ENCODE assay signal across 16 cellular contexts in genomic region chr2:176160251-176161040, GRCh38. TPM values are rescaled to one million over a fixed set of nuclear protein-coding genes. Genes with fewer than 3 reads are reported as not detected.
A peak's percentile ranks its signal among the peaks of the same experiment; 100 is the strongest.
DNase-seq lines count a peak whose midpoint lies in the region; ATAC-seq, FAIRE-seq and TF ChIP-seq lines count a peak whose summit lies in the region.
"Had no signal": no experiment of that assay in that cellular context is flagged by ENCODE, and none has a peak within 500 bp of the region (broad histone marks: within the 10 kb centered on the region; RNA-seq: fewer than 3 reads in every experiment).

No MANE protein-coding gene starts in this region.

- H3K9me3 ChIP-seq in IMR-90 (ENCODE audit: control insufficient read depth, insufficient read depth, low read length): peaks cover 21% of the 10 kb centered on the region
- no peaks in the 10 kb centered on the region for H3K9me3 ChIP-seq in K562 (replicated peaks; ENCODE audit: control insufficient read depth, insufficient read depth, low read depth, low read length)

- peak overlapping the region; percentile 37 for H2AFZ ChIP-seq in IMR-90 (replicated peaks; ENCODE audit: low read length, poor library complexity)
- H2AFZ ChIP-seq in K562 (ENCODE audit: low read depth, low read length): no peak overlapping the region

- no peak overlapping the region for H2BK5ac ChIP-seq in IMR-90 (ENCODE audit: low read depth, low read length, poor library complexity, severe bottlenecking)

- no peak overlapping the region for H3K9ac ChIP-seq in IMR-90 (ENCODE audit: low read depth, low read length)
- no peak overlapping the region for H3K9ac ChIP-seq in K562 (ENCODE audit: insufficient read depth in 1 of 2, low read depth in 2 of 2, low read length in 2 of 2)

- H3K27ac ChIP-seq in IMR-90 (ENCODE audit: insufficient read depth, low read length) (no peak overlapping the region), K562 (ENCODE audit: extremely low read depth, low read depth, low read length) (no peak overlapping the region)

- no peak overlapping the region for H3K14ac ChIP-seq in IMR-90 (replicated peaks; ENCODE audit: low read depth, low read length)

- H3K79me2 ChIP-seq in K562 (ENCODE audit: control insufficient read depth, insufficient read depth, low read length): no peaks in the 10 kb centered on the region

- intact Hi-C loops in IMR-90 (cut with micrococcal nuclease): no loop called here
- intact Hi-C loops in K562 (cut with micrococcal nuclease): no loop called here
- intact Hi-C loops in Calu3 (cut with micrococcal nuclease; ENCODE audit: unreplicated experiment): no loop called here

- FAIRE-seq in K562 (lab: Jason Lieb, UNC): no peak
- FAIRE-seq: bronchial epithelial cell, GM12892 had no signal

- H3K4me1 ChIP-seq in IMR-90 (ENCODE audit: control insufficient read depth, insufficient read depth, low read length) (no peaks in the 10 kb centered on the region), K562 (replicated peaks in 1 of 2; ENCODE audit: control insufficient read depth in 2 of 2, insufficient read depth in 2 of 2, low read length in 2 of 2) (peaks cover 0 to 29% of the 10 kb centered on the region in 2 experiments; a peak in 3 of 5 replicates)

- TF ChIP-seq RAD21 in IMR-90 (IDR thresholded peaks at IDR 0.05; ENCODE audit: low read length) (no peak), K562 (CRISPR knock-in tag; conservative IDR thresholded peaks at IDR 0.05 in 1 of 2, IDR thresholded peaks at IDR 0.05 in 1 of 2) (no peak)

- H3K4me3 ChIP-seq in IMR-90 (ENCODE audit: insufficient read depth, low read depth, low read length) (no peak overlapping the region), K562 (no peak overlapping the region)

- DNase-seq in IMR-90: no peak
- no peak for DNase-seq in K562 (ENCODE audit: extremely low read depth in 1 of 4, low spot score in 3 of 4)
- DNase-seq in mesenteric fat pad (ENCODE audit: low spot score): peak; percentile 77
- DNase-seq in stimulated activated naive B cell treated with anti-CD40 and anti-IgM and Interleukin-4, amounts not matched to agents 10 μg/mL and 1 μg/mL and 100 μg/mL, for 72 hours: no peak
- no peak for DNase-seq in Calu3
- DNase-seq: activated effector memory CD4-positive, alpha-beta T cell treated with anti-CD3 and anti-CD28 coated beads, Interleukin-2, amount 50 U/mL, for 16 hours; left cardiac atrium; natural killer cell; NCI-H2029; NK-92 treated with Interleukin-12 subunit alpha and Interleukin-12 subunit beta, amount 100 ng/mL, for 24 hours; SIG-M5; stimulated activated CD4-positive, alpha-beta T cell treated with anti-CD3 and anti-CD28 coated beads, Interleukin-15, amount 100 ng/mL, for 24 hours had no signal

- H4K20me1 ChIP-seq in IMR-90 (ENCODE audit: insufficient read depth, low read length) (no peaks in the 10 kb centered on the region), K562 (replicated peaks; ENCODE audit: control insufficient read depth, insufficient read depth, low read length) (peaks cover 8% of the 10 kb centered on the region)

- no peak overlapping the region for H3K4me3 Mint-ChIP-seq in stimulated activated naive B cell treated with anti-CD40 and anti-IgM and Interleukin-4, amounts not matched to agents 10 μg/mL and 1 μg/mL and 100 μg/mL, for 72 hours
- no peak overlapping the region for H3K4me3 Mint-ChIP-seq in Calu3 (ENCODE audit: low read depth, unreplicated experiment)
- H3K4me3 Mint-ChIP-seq: natural killer cell had no signal

- no peak for TF ChIP-seq POLR2A in IMR-90 (IDR thresholded peaks at IDR 0.05; ENCODE audit: low read depth, low read length)
- TF ChIP-seq POLR2A in K562 (conservative IDR thresholded peaks at IDR 0.05): no peak

- no peak for TF ChIP-seq EP300 in K562 (IDR thresholded peaks at IDR 0.05; ENCODE audit: low read length)

- H3K56ac ChIP-seq in IMR-90 (ENCODE audit: extremely low read depth, insufficient read depth, low read length): no peak overlapping the region

- no peak overlapping the region for H3K4me2 ChIP-seq in IMR-90 (ENCODE audit: low read depth, low read length)
- H3K4me2 ChIP-seq in K562 (ENCODE audit: insufficient read depth, low read length): no peak overlapping the region

- ATAC-seq in IMR-90 (ENCODE audit: low read depth) (no peak), K562 (no peak), HG02571 (IDR thresholded peaks at IDR 0.05; ENCODE audit: unreplicated experiment) (no peak), HG03025 (IDR thresholded peaks at IDR 0.05; ENCODE audit: low FRiP score, unreplicated experiment) (no peak)
- ATAC-seq in stimulated activated naive B cell treated with anti-CD40 and anti-IgM and Interleukin-4, amounts not matched to agents 10 μg/mL and 1 μg/mL and 100 μg/mL, for 72 hours (replicated peaks): no peak
- ATAC-seq: natural killer cell had no signal

- H4K5ac ChIP-seq in IMR-90 (ENCODE audit: low read depth, low read length): no peak overlapping the region

- H4K91ac ChIP-seq in IMR-90 (ENCODE audit: insufficient read depth, low read depth, low read length): no peak overlapping the region

- no peak overlapping the region for H2BK20ac ChIP-seq in IMR-90 (ENCODE audit: low read depth, low read length)

- H3K4ac ChIP-seq in IMR-90 (ENCODE audit: low read depth, low read length): no peak overlapping the region

- WGBS in IMR-90 (ENCODE audit: extremely low coverage in 2 of 2, insufficient read length in 1 of 2), 2 experiments: 4% methylated on average over 14 of the region's 51 CpGs; no CpG with 5 or more reads in 1 of the 2 experiments
- WGBS in K562 (ENCODE audit: insufficient coverage, low coverage, missing lambda C conversion rate): 10% methylated on average over 48 of the region's 51 CpGs

- dilution Hi-C loops in IMR-90 (cut with HindIII; ENCODE audit: low sequenced_read_pairs, unreplicated experiment): no loop called here

- H3K27me3 ChIP-seq in IMR-90 (ENCODE audit: control insufficient read depth, insufficient read depth, low read length): peaks cover 96% of the 10 kb centered on the region
- H3K27me3 ChIP-seq in K562 (ENCODE audit: control insufficient read depth in 2 of 2, insufficient read depth in 2 of 2, low read length in 2 of 2): peaks cover 78 to 90% of the 10 kb centered on the region in 2 experiments

- H2BK120ac ChIP-seq in IMR-90 (ENCODE audit: low read depth, low read length): no peak overlapping the region

- BruUV-seq in IMR-90 (replicated peaks; lab: Mats Ljungman, UMichigan) (no TSS peak), K562 (replicated peaks; lab: Mats Ljungman, UMichigan) (no TSS peak), Calu3 (replicated peaks; lab: Mats Ljungman, UMichigan) (no TSS peak)

- peaks cover 64 to 91% of the 10 kb centered on the region in 2 donors for H3K27me3 Mint-ChIP-seq in stimulated activated naive B cell treated with anti-CD40 and anti-IgM and Interleukin-4, amounts not matched to agents 10 μg/mL and 1 μg/mL and 100 μg/mL, for 72 hours
- H3K27me3 Mint-ChIP-seq in Calu3 (ENCODE audit: unreplicated experiment): peaks cover 12% of the 10 kb centered on the region

- peaks cover 7 to 10% of the 10 kb centered on the region in 2 donors for H3K9me3 Mint-ChIP-seq in stimulated activated naive B cell treated with anti-CD40 and anti-IgM and Interleukin-4, amounts not matched to agents 10 μg/mL and 1 μg/mL and 100 μg/mL, for 72 hours
- peaks cover 2% of the 10 kb centered on the region for H3K9me3 Mint-ChIP-seq in Calu3 (ENCODE audit: low read depth, unreplicated experiment)

- no peak for TF ChIP-seq CTCF in IMR-90 (conservative IDR thresholded peaks at IDR 0.05; ENCODE audit: low read depth, low read length)
- TF ChIP-seq CTCF in K562 (IDR thresholded peaks at IDR 0.05 in 2 of 3, conservative IDR thresholded peaks at IDR 0.05 in 1 of 3; ENCODE audit: insufficient read depth in 2 of 3, low read depth in 1 of 3, low read length in 3 of 3): no peak
- no peak for TF ChIP-seq CTCF in Calu3 (IDR thresholded peaks at IDR 0.05; ENCODE audit: unreplicated experiment)

- H4K8ac ChIP-seq in IMR-90 (ENCODE audit: low read depth in 2 of 2, low read length in 2 of 2): no peak overlapping the region

- H3K27ac Mint-ChIP-seq in stimulated activated naive B cell treated with anti-CD40 and anti-IgM and Interleukin-4, amounts not matched to agents 10 μg/mL and 1 μg/mL and 100 μg/mL, for 72 hours: peak overlapping the region; percentile 71
- H3K27ac Mint-ChIP-seq in Calu3 (ENCODE audit: unreplicated experiment): no peak overlapping the region
- H3K27ac Mint-ChIP-seq: natural killer cell had no signal

- H3K23ac ChIP-seq in IMR-90 (ENCODE audit: low read depth, low read length): no peak overlapping the region

- H3K36me3 Mint-ChIP-seq in stimulated activated naive B cell treated with anti-CD40 and anti-IgM and Interleukin-4, amounts not matched to agents 10 μg/mL and 1 μg/mL and 100 μg/mL, for 72 hours: peaks cover 0 to 12% of the 10 kb centered on the region in 2 donors
- no peaks in the 10 kb centered on the region for H3K36me3 Mint-ChIP-seq in Calu3 (ENCODE audit: insufficient read depth, unreplicated experiment)

- in situ Hi-C loops in IMR-90 (cut with MboI; ENCODE audit: low sequenced_read_pairs) (no loop called here), K562 (cut with MboI) (no loop called here)

- CTCF ChIA-PET in IMR-90 (lab: Yijun Ruan, JAX) (interaction anchor here (1.0 kb wide), 1 partner anchor 394 kb away, joined by 3 read pairs; no protein-coding TSS in a partner anchor), K562 (lab: Yijun Ruan, JAX; ENCODE audit: low intra/inter-chr PET ratio) (no interaction called here), Calu3 (lab: Charles Lee) (no interaction called here)

- peak overlapping the region; percentile 12 for H2AK9ac ChIP-seq in IMR-90 (replicated peaks; ENCODE audit: low read depth, low read length, poor library complexity)

- POLR2A ChIA-PET in IMR-90 (lab: Charles Lee; ENCODE audit: unreplicated experiment) (no interaction called here), K562 (lab: Yijun Ruan, JAX) (interaction anchor here (0.7 to 1.2 kb wide), 3 partner anchors 21 to 65 kb away, joined by 3 read pairs; no protein-coding TSS in a partner anchor)

- H3K9me1 ChIP-seq in IMR-90 (ENCODE audit: insufficient read depth, low read length) (no peaks in the 10 kb centered on the region), K562 (ENCODE audit: control insufficient read depth, insufficient read depth, low read length) (no peaks in the 10 kb centered on the region)

- H3K36me3 ChIP-seq in IMR-90 (ENCODE audit: control insufficient read depth, insufficient read depth, low read length): no peaks in the 10 kb centered on the region
- H3K36me3 ChIP-seq in K562 (ENCODE audit: control insufficient read depth, insufficient read depth, low read length): no peaks in the 10 kb centered on the region

- peaks cover 6 to 9% of the 10 kb centered on the region in 2 donors for H3K4me1 Mint-ChIP-seq in stimulated activated naive B cell treated with anti-CD40 and anti-IgM and Interleukin-4, amounts not matched to agents 10 μg/mL and 1 μg/mL and 100 μg/mL, for 72 hours
- no peaks in the 10 kb centered on the region for H3K4me1 Mint-ChIP-seq in Calu3 (ENCODE audit: low read depth, unreplicated experiment)

- no peaks in the 10 kb centered on the region for H3K79me1 ChIP-seq in IMR-90 (ENCODE audit: low read depth in 1 of 2, low read length in 2 of 2)

- no peak overlapping the region for H2AK5ac ChIP-seq in IMR-90 (ENCODE audit: low read depth, low read length)

- H3K18ac ChIP-seq in IMR-90 (ENCODE audit: low read depth, low read length): no peak overlapping the region

- H2BK15ac ChIP-seq in IMR-90 (ENCODE audit: low read depth, low read length): no peak overlapping the region

RNA-seq across cellular contexts. Expression of gene HOXD3, which starts 3.3 kb away (rescaled TPM):
- not detected in 2 replicates for total RNA-seq in IMR-90 (2012; rRNA removed)
- not detected in 2 replicates for polyA plus RNA-seq in IMR-90 (2012; rRNA removed)
- polyA plus RNA-seq in IMR-90 (2012; cell fraction: cytosol; rRNA removed): not detected in 2 replicates
- polyA plus RNA-seq in IMR-90 (2012; cell fraction: nucleus; rRNA removed; ENCODE audit: low replicate concordance): not detected in 2 replicates
- total RNA-seq in K562 (2011; cell fraction: chromatin; rRNA removed; ENCODE audit: low replicate concordance): not detected in 2 replicates
- total RNA-seq in K562 (2011; cell fraction: nucleolus; rRNA removed): not detected in 2 replicates
- not detected in 2 replicates for total RNA-seq in K562 (2011; cell fraction: nucleoplasm; rRNA removed)
- total RNA-seq in K562 (2014; rRNA removed): not detected in 2 replicates
- not detected in 2 replicates for total RNA-seq in K562 (2014; rRNA removed; fragmentation: Illumina TruSeq; extraction: Trizol)
- total RNA-seq in K562 (2015; rRNA removed; fragmentation: Illumina TruSeq; extraction: Trizol): not detected in 2 replicates
- total RNA-seq in K562 (2021): not detected in 2 replicates
- polyA plus RNA-seq in K562 (2011; rRNA removed): not detected in 2 replicates
- polyA plus RNA-seq in K562 (2011; cell fraction: cytosol; rRNA removed): not detected in 2 replicates
- not detected in 2 replicates for polyA plus RNA-seq in K562 (2011; cell fraction: nucleus; rRNA removed)
- not detected in 2 replicates for polyA plus RNA-seq in K562 (2012)
- polyA plus RNA-seq in K562 (2014; fragmentation: Illumina TruSeq; extraction: Trizol): not detected in 2 replicates
- not detected for polyA plus RNA-seq in K562 (2014; fragmentation: Nextera tagmentation; extraction: Ambion mirVana)
- not detected in 2 replicates for polyA plus RNA-seq in K562 (2014; rRNA removed)
- not detected in 2 replicates for polyA minus RNA-seq in K562 (2011; rRNA and poly(A)+ RNA removed)
- polyA minus RNA-seq in K562 (2011; cell fraction: cytosol; rRNA and poly(A)+ RNA removed): not detected in 2 replicates
- polyA minus RNA-seq in K562 (2011; cell fraction: nucleus; rRNA and poly(A)+ RNA removed): not detected in 2 replicates
- total RNA-seq in mesenteric fat pad: 5.3 TPM
- total RNA-seq in Calu3 (2022): not detected in 2 replicates
- total RNA-seq: bronchial epithelial cell, natural killer cell had no signal

RNA-seq across cellular contexts. Expression of gene HOXD4, which starts 9.1 kb away (rescaled TPM):
- total RNA-seq in IMR-90 (2012; rRNA removed) (not detected in 2 replicates), K562 (2014; rRNA removed) (not detected in 2 replicates), K562 (2014; rRNA removed; fragmentation: Illumina TruSeq; extraction: Trizol) (not detected in 2 replicates), K562 (2015; rRNA removed; fragmentation: Illumina TruSeq; extraction: Trizol) (not detected in 2 replicates), K562 (2021) (not detected in 2 replicates), mesenteric fat pad (4.1 TPM), Calu3 (2022) (not detected in 2 replicates)
- polyA plus RNA-seq in IMR-90 (2012; rRNA removed) (not detected in 2 replicates), K562 (2011; rRNA removed) (not detected in 2 replicates), K562 (2014; fragmentation: Illumina TruSeq; extraction: Trizol) (not detected in 2 replicates), K562 (2014; fragmentation: Nextera tagmentation; extraction: Ambion mirVana) (not detected), K562 (2014; rRNA removed) (not detected in 2 replicates)
- polyA plus RNA-seq in IMR-90 (2012; cell fraction: cytosol; rRNA removed): not detected in 2 replicates
- polyA plus RNA-seq in IMR-90 (2012; cell fraction: nucleus; rRNA removed; ENCODE audit: low replicate concordance): not detected in 2 replicates
- total RNA-seq in K562 (2011; cell fraction: chromatin; rRNA removed; ENCODE audit: low replicate concordance): not detected in 2 replicates
- not detected in 2 replicates for total RNA-seq in K562 (2011; cell fraction: nucleolus; rRNA removed)
- total RNA-seq in K562 (2011; cell fraction: nucleoplasm; rRNA removed): not detected in 2 replicates
- polyA plus RNA-seq in K562 (2011; cell fraction: cytosol; rRNA removed): 0.04 TPM in 1 of 2 replicates, not detected in the other
- polyA plus RNA-seq in K562 (2011; cell fraction: nucleus; rRNA removed): not detected in 2 replicates
- 0.11 TPM in 1 of 2 replicates, not detected in the other for polyA plus RNA-seq in K562 (2012)
- not detected in 2 replicates for polyA minus RNA-seq in K562 (2011; rRNA and poly(A)+ RNA removed)
- polyA minus RNA-seq in K562 (2011; cell fraction: cytosol; rRNA and poly(A)+ RNA removed): not detected in 2 replicates
- polyA minus RNA-seq in K562 (2011; cell fraction: nucleus; rRNA and poly(A)+ RNA removed): not detected in 2 replicates
- total RNA-seq: bronchial epithelial cell, natural killer cell had no signal

RNA-seq across cellular contexts. Expression of gene HOXD1, which starts 28.0 kb away (rescaled TPM):
- not detected in 2 replicates for total RNA-seq in IMR-90 (2012; rRNA removed)
- polyA plus RNA-seq in IMR-90 (2012; rRNA removed): not detected in 2 replicates
- not detected in 2 replicates for polyA plus RNA-seq in IMR-90 (2012; cell fraction: cytosol; rRNA removed)
- not detected in 2 replicates for polyA plus RNA-seq in IMR-90 (2012; cell fraction: nucleus; rRNA removed; ENCODE audit: low replicate concordance)
- not detected in 2 replicates for total RNA-seq in K562 (2011; cell fraction: chromatin; rRNA removed; ENCODE audit: low replicate concordance)
- total RNA-seq in K562 (2011; cell fraction: nucleolus; rRNA removed): not detected in 2 replicates
- total RNA-seq in K562 (2011; cell fraction: nucleoplasm; rRNA removed): not detected in 2 replicates
- total RNA-seq in K562 (2014; rRNA removed): not detected in 2 replicates
- not detected in 2 replicates for total RNA-seq in K562 (2014; rRNA removed; fragmentation: Illumina TruSeq; extraction: Trizol)
- total RNA-seq in K562 (2015; rRNA removed; fragmentation: Illumina TruSeq; extraction: Trizol): not detected in 2 replicates
- not detected in 2 replicates for total RNA-seq in K562 (2021)
- not detected in 2 replicates for polyA plus RNA-seq in K562 (2011; rRNA removed)
- polyA plus RNA-seq in K562 (2011; cell fraction: cytosol; rRNA removed): 0.03 TPM in 1 of 2 replicates, not detected in the other
- not detected in 2 replicates for polyA plus RNA-seq in K562 (2011; cell fraction: nucleus; rRNA removed)
- polyA plus RNA-seq in K562 (2012): not detected in 2 replicates
- not detected in 2 replicates for polyA plus RNA-seq in K562 (2014; fragmentation: Illumina TruSeq; extraction: Trizol)
- not detected for polyA plus RNA-seq in K562 (2014; fragmentation: Nextera tagmentation; extraction: Ambion mirVana)
- polyA plus RNA-seq in K562 (2014; rRNA removed): not detected in 2 replicates
- not detected in 2 replicates for polyA minus RNA-seq in K562 (2011; rRNA and poly(A)+ RNA removed)
- polyA minus RNA-seq in K562 (2011; cell fraction: cytosol; rRNA and poly(A)+ RNA removed): not detected in 2 replicates
- polyA minus RNA-seq in K562 (2011; cell fraction: nucleus; rRNA and poly(A)+ RNA removed): not detected in 2 replicates
- total RNA-seq in mesenteric fat pad: 1.1 TPM
- total RNA-seq in Calu3 (2022): not detected in 2 replicates
- total RNA-seq: bronchial epithelial cell had no signal

RNA-seq across cellular contexts. Expression of gene HOXD8, which starts 30.9 kb away (rescaled TPM):
- not detected in 2 replicates for total RNA-seq in IMR-90 (2012; rRNA removed)
- not detected in 2 replicates for polyA plus RNA-seq in IMR-90 (2012; rRNA removed)
- not detected in 2 replicates for polyA plus RNA-seq in IMR-90 (2012; cell fraction: cytosol; rRNA removed)
- polyA plus RNA-seq in IMR-90 (2012; cell fraction: nucleus; rRNA removed; ENCODE audit: low replicate concordance): not detected in 2 replicates
- not detected in 2 replicates for total RNA-seq in K562 (2011; cell fraction: chromatin; rRNA removed; ENCODE audit: low replicate concordance)
- total RNA-seq in K562 (2011; cell fraction: nucleolus; rRNA removed): not detected in 2 replicates
- not detected in 2 replicates for total RNA-seq in K562 (2011; cell fraction: nucleoplasm; rRNA removed)
- not detected in 2 replicates for total RNA-seq in K562 (2014; rRNA removed)
- total RNA-seq in K562 (2014; rRNA removed; fragmentation: Illumina TruSeq; extraction: Trizol): 0.15 TPM in 1 of 2 replicates, not detected in the other
- not detected in 2 replicates for total RNA-seq in K562 (2015; rRNA removed; fragmentation: Illumina TruSeq; extraction: Trizol)
- not detected in 2 replicates for total RNA-seq in K562 (2021)
- not detected in 2 replicates for polyA plus RNA-seq in K562 (2011; rRNA removed)
- not detected in 2 replicates for polyA plus RNA-seq in K562 (2011; cell fraction: cytosol; rRNA removed)
- polyA plus RNA-seq in K562 (2011; cell fraction: nucleus; rRNA removed): not detected in 2 replicates
- polyA plus RNA-seq in K562 (2012): 0.57 TPM in 1 of 2 replicates, not detected in the other
- polyA plus RNA-seq in K562 (2014; fragmentation: Illumina TruSeq; extraction: Trizol): not detected in 2 replicates
- polyA plus RNA-seq in K562 (2014; fragmentation: Nextera tagmentation; extraction: Ambion mirVana): under 1 TPM in 1 of 2 experiments, not detected in 1; 0.04 TPM
- polyA plus RNA-seq in K562 (2014; rRNA removed): 0.30 TPM in 1 of 2 replicates, not detected in the other
- polyA minus RNA-seq in K562 (2011; rRNA and poly(A)+ RNA removed): not detected in 2 replicates
- not detected in 2 replicates for polyA minus RNA-seq in K562 (2011; cell fraction: cytosol; rRNA and poly(A)+ RNA removed)
- 0.22 TPM in 1 of 2 replicates, not detected in the other for polyA minus RNA-seq in K562 (2011; cell fraction: nucleus; rRNA and poly(A)+ RNA removed)
- 13.3 TPM for total RNA-seq in mesenteric fat pad
- total RNA-seq in Calu3 (2022): not detected in 2 replicates
- total RNA-seq: bronchial epithelial cell, natural killer cell had no signal

RNA-seq across cellular contexts. Expression of gene HOXD9, which starts 37.9 kb away (rescaled TPM):
- total RNA-seq in IMR-90 (2012; rRNA removed): not detected in 2 replicates
- polyA plus RNA-seq in IMR-90 (2012; rRNA removed): not detected in 2 replicates
- polyA plus RNA-seq in IMR-90 (2012; cell fraction: cytosol; rRNA removed): not detected in 2 replicates
- polyA plus RNA-seq in IMR-90 (2012; cell fraction: nucleus; rRNA removed; ENCODE audit: low replicate concordance): not detected in 2 replicates
- not detected in 2 replicates for total RNA-seq in K562 (2011; cell fraction: chromatin; rRNA removed; ENCODE audit: low replicate concordance)
- not detected in 2 replicates for total RNA-seq in K562 (2011; cell fraction: nucleolus; rRNA removed)
- total RNA-seq in K562 (2011; cell fraction: nucleoplasm; rRNA removed): not detected in 2 replicates
- not detected in 2 replicates for total RNA-seq in K562 (2014; rRNA removed)
- not detected in 2 replicates for total RNA-seq in K562 (2014; rRNA removed; fragmentation: Illumina TruSeq; extraction: Trizol)
- total RNA-seq in K562 (2015; rRNA removed; fragmentation: Illumina TruSeq; extraction: Trizol): not detected in 2 replicates
- not detected in 2 replicates for total RNA-seq in K562 (2021)
- polyA plus RNA-seq in K562 (2011; rRNA removed): not detected in 2 replicates
- not detected in 2 replicates for polyA plus RNA-seq in K562 (2011; cell fraction: cytosol; rRNA removed)
- not detected in 2 replicates for polyA plus RNA-seq in K562 (2011; cell fraction: nucleus; rRNA removed)
- polyA plus RNA-seq in K562 (2012): not detected in 2 replicates
- polyA plus RNA-seq in K562 (2014; fragmentation: Illumina TruSeq; extraction: Trizol): not detected in 2 replicates
- polyA plus RNA-seq in K562 (2014; fragmentation: Nextera tagmentation; extraction: Ambion mirVana): not detected
- not detected in 2 replicates for polyA plus RNA-seq in K562 (2014; rRNA removed)
- polyA minus RNA-seq in K562 (2011; rRNA and poly(A)+ RNA removed): not detected in 2 replicates
- polyA minus RNA-seq in K562 (2011; cell fraction: cytosol; rRNA and poly(A)+ RNA removed): not detected in 2 replicates
- polyA minus RNA-seq in K562 (2011; cell fraction: nucleus; rRNA and poly(A)+ RNA removed): not detected in 2 replicates
- total RNA-seq in mesenteric fat pad: 6.1 TPM
- not detected in 2 replicates for total RNA-seq in Calu3 (2022)
- total RNA-seq: bronchial epithelial cell, natural killer cell had no signal
